1 cellular context compared by ENCODE assay signal in genomic region chr9:134961331-134962064, GRCh38.
TF ChIP-seq lines count a peak whose summit lies in the region.

No MANE protein-coding gene starts in this region.

TF ChIP-seq in HepG2, 621 proteins besides CTCF, POLR2A, EP300 and RAD21:
- TF ChIP-seq HDAC2 (CRISPR knock-in tag; IDR thresholded peaks at IDR 0.05): no peak
- no peak for TF ChIP-seq MEF2D (CRISPR knock-in tag; IDR thresholded peaks at IDR 0.05)
- TF ChIP-seq ELF3 (CRISPR knock-in tag; IDR thresholded peaks at IDR 0.05): no peak
- no peak for TF ChIP-seq ZNF615 (CRISPR knock-in tag; IDR thresholded peaks at IDR 0.05; ENCODE audit: borderline replicate concordance)
- TF ChIP-seq CENPT (CRISPR knock-in tag; IDR thresholded peaks at IDR 0.05; ENCODE audit: low read depth): no peak
- TF ChIP-seq ZNF678 (CRISPR knock-in tag; IDR thresholded peaks at IDR 0.05): no peak
- TF ChIP-seq HNRNPH1 (optimal IDR thresholded peaks at IDR 0.05; ENCODE audit: low read depth, low read length): no peak
- TF ChIP-seq CBX1 (IDR thresholded peaks at IDR 0.05; ENCODE audit: low read depth): no peak
- TF ChIP-seq ZBTB26 (CRISPR knock-in tag; IDR thresholded peaks at IDR 0.05; ENCODE audit: borderline replicate concordance): no peak
- TF ChIP-seq MEIS2 (CRISPR knock-in tag; IDR thresholded peaks at IDR 0.05): no peak
- no peak for TF ChIP-seq PREB (CRISPR knock-in tag; IDR thresholded peaks at IDR 0.05)
- no peak for TF ChIP-seq KAT8 (CRISPR knock-in tag; IDR thresholded peaks at IDR 0.05)
- TF ChIP-seq CBX5 (CRISPR knock-in tag; IDR thresholded peaks at IDR 0.05; ENCODE audit: borderline replicate concordance): no peak
- TF ChIP-seq CSRNP1 (CRISPR knock-in tag; IDR thresholded peaks at IDR 0.05): no peak
- no peak for TF ChIP-seq ZNF142 (CRISPR knock-in tag; IDR thresholded peaks at IDR 0.05)
- no peak for TF ChIP-seq ZNF382 (CRISPR knock-in tag; IDR thresholded peaks at IDR 0.05; ENCODE audit: borderline replicate concordance)
TF ChIP-seq in HepG2: peak in this region for 0.
